In the genomic region with DNA sequence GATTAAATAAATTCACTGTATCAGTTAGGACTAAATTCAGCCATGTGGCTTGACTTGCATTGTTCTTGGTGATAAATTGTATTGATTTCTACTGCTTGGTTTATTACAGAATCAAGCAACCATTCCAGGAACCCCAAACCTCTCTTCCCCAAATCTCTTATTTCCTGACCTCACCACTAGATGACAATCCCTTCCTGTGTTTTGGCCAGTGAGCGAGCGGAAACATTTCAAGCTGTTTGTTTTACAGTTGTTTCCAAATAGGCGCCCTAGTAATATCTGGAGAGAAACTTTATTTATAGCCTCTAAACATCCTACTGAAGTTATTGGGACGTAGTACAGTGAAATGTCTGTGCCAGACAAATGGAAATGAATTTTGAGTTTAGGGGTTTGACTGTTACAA, we compare ENCODE assay signal across 11 cellular contexts.
DNase-seq lines count a peak whose midpoint lies in the region; ATAC-seq and TF ChIP-seq lines count a peak whose summit lies in the region.
"Had no signal": no experiment of that assay in that cellular context is flagged by ENCODE, and none has a peak within 500 bp of the region (broad histone marks: within the 10 kb centered on the region; RNA-seq: fewer than 3 reads in every experiment).

No MANE protein-coding gene starts in this region.

- peak; percentile 32; the same call in 1 of the 2 replicates for TF ChIP-seq CTCF in A673 (conservative IDR thresholded peaks at IDR 0.05; ENCODE audit: low read depth, low read length)
- peak; percentile 54 for TF ChIP-seq CTCF in OCI-LY7 (conservative IDR thresholded peaks at IDR 0.05; ENCODE audit: low read length)
- no peak for TF ChIP-seq CTCF in gastroesophageal sphincter (IDR thresholded peaks at IDR 0.05)

- no peaks in the 10 kb centered on the region for H4K20me1 ChIP-seq in OCI-LY7 (ENCODE audit: insufficient read depth, low read length)

- no peak for TF ChIP-seq POLR2A in gastroesophageal sphincter (IDR thresholded peaks at IDR 0.05)

- POLR2A ChIA-PET in A673 (lab: Charles Lee; ENCODE audit: low non-redundant PET): no interaction called here
- POLR2A ChIA-PET in OCI-LY7 (lab: Charles Lee): interaction anchor here (0.6 kb wide), 1 partner anchor 202 kb away, joined by 3 read pairs; no protein-coding TSS in a partner anchor
- POLR2A ChIA-PET in activated CD4-positive, alpha-beta T cell treated with anti-CD3 and anti-CD28 coated beads for 36 hours (lab: Charles Lee): no interaction called here

- no peak overlapping the region for H3K27ac Mint-ChIP-seq in activated CD4-positive, alpha-beta T cell treated with anti-CD3 and anti-CD28 coated beads for 36 hours

- H3K9me2 ChIP-seq in OCI-LY7 (ENCODE audit: insufficient read depth, low read length): no peaks in the 10 kb centered on the region

- CTCF ChIA-PET in A673 (lab: Charles Lee) (no interaction called here), OCI-LY7 (lab: Charles Lee; ENCODE audit: unreplicated experiment) (no interaction called here)
- CTCF ChIA-PET in activated CD4-positive, alpha-beta T cell treated with anti-CD3 and anti-CD28 coated beads for 36 hours (lab: Charles Lee): interaction anchor here (0.8 to 1.0 kb wide), 2 partner anchors 202 to 203 kb away, joined by 3 to 4 read pairs; no protein-coding TSS in a partner anchor

- H3K27me3 Mint-ChIP-seq in activated CD4-positive, alpha-beta T cell treated with anti-CD3 and anti-CD28 coated beads for 36 hours: peaks cover 29% of the 10 kb centered on the region

- H3K4me3 ChIP-seq in A673 (ENCODE audit: low read depth, low read length, poor library complexity, severe bottlenecking): no peak overlapping the region
- H3K4me3 ChIP-seq in OCI-LY7 (ENCODE audit: low read depth, low read length, poor library complexity, severe bottlenecking): no peak overlapping the region
- no peak overlapping the region for H3K4me3 ChIP-seq in gastroesophageal sphincter
- H3K4me3 ChIP-seq: thyroid gland had no signal

- H3K27ac ChIP-seq in A673 (ENCODE audit: low read depth, low read length, poor library complexity, severe bottlenecking): no peak overlapping the region
- no peak overlapping the region for H3K27ac ChIP-seq in OCI-LY7 (ENCODE audit: low read depth, low read length, poor library complexity, severe bottlenecking)
- H3K27ac ChIP-seq in gastroesophageal sphincter: no peak overlapping the region
- H3K27ac ChIP-seq: thyroid gland had no signal

- BruUV-seq in A673 (replicated peaks; lab: Mats Ljungman, UMichigan) (no TSS peak), OCI-LY7 (replicated peaks; lab: Mats Ljungman, UMichigan) (no TSS peak)

- no peak for ATAC-seq in activated CD4-positive, alpha-beta T cell treated with anti-CD3 and anti-CD28 coated beads for 36 hours
- ATAC-seq in gastroesophageal sphincter: no peak
- no peak for ATAC-seq in HG02884 (IDR thresholded peaks at IDR 0.05; ENCODE audit: unreplicated experiment)

- H3K4me1 Mint-ChIP-seq in activated CD4-positive, alpha-beta T cell treated with anti-CD3 and anti-CD28 coated beads for 36 hours: no peaks in the 10 kb centered on the region

- H3K27me3 ChIP-seq in A673 (replicated peaks; ENCODE audit: insufficient read depth, low read depth, low read length, poor library complexity) (no peaks in the 10 kb centered on the region), gastroesophageal sphincter (no peaks in the 10 kb centered on the region)
- H3K27me3 ChIP-seq: thyroid gland had no signal

- H3K4me3 Mint-ChIP-seq in activated CD4-positive, alpha-beta T cell treated with anti-CD3 and anti-CD28 coated beads for 36 hours: no peak overlapping the region

- no peaks in the 10 kb centered on the region for H3K36me3 ChIP-seq in A673 (ENCODE audit: insufficient read depth, low read length, poor library complexity, severe bottlenecking)
- H3K36me3 ChIP-seq in OCI-LY7 (ENCODE audit: insufficient read depth, low read length): no peaks in the 10 kb centered on the region
- no peaks in the 10 kb centered on the region for H3K36me3 ChIP-seq in gastroesophageal sphincter
- H3K36me3 ChIP-seq: thyroid gland had no signal

- no peaks in the 10 kb centered on the region for H3K36me3 Mint-ChIP-seq in activated CD4-positive, alpha-beta T cell treated with anti-CD3 and anti-CD28 coated beads for 36 hours (ENCODE audit: low read depth)

- TF ChIP-seq EP300 in gastroesophageal sphincter (IDR thresholded peaks at IDR 0.05): no peak

- no peaks in the 10 kb centered on the region for H3K4me1 ChIP-seq in A673 (ENCODE audit: insufficient read depth, low read length, poor library complexity, severe bottlenecking)
- H3K4me1 ChIP-seq in OCI-LY7 (ENCODE audit: insufficient read depth, low read length, poor library complexity, severe bottlenecking): no peaks in the 10 kb centered on the region
- H3K4me1 ChIP-seq in gastroesophageal sphincter: no peaks in the 10 kb centered on the region
- H3K4me1 ChIP-seq: thyroid gland had no signal

- no peaks in the 10 kb centered on the region for H3K9me3 Mint-ChIP-seq in activated CD4-positive, alpha-beta T cell treated with anti-CD3 and anti-CD28 coated beads for 36 hours (ENCODE audit: low read depth)

- H3K9me3 ChIP-seq in A673 (ENCODE audit: low read depth, low read length, poor library complexity, severe bottlenecking) (no peaks in the 10 kb centered on the region), OCI-LY7 (ENCODE audit: low read length) (no peaks in the 10 kb centered on the region), gastroesophageal sphincter (no peaks in the 10 kb centered on the region)
- H3K9me3 ChIP-seq: thyroid gland had no signal

- no peaks in the 10 kb centered on the region for H3K79me2 ChIP-seq in OCI-LY7 (ENCODE audit: insufficient read depth, low read depth, low read length)

- H3K4me2 ChIP-seq in OCI-LY7 (ENCODE audit: low read length): no peak overlapping the region

- DNase-seq in A673 (ENCODE audit: low spot score): peak; percentile 10
- DNase-seq in Daoy (ENCODE audit: low read depth): peak; percentile 26
- DNase-seq in OCI-LY7 (ENCODE audit: low spot score): no peak
- DNase-seq in fibroblast of peridontal ligament (ENCODE audit: extremely low read depth): peak; percentile 80
- DNase-seq in NCI-H1092 (lab: John Stamatoyannopoulos, UW): no peak
- no peak for DNase-seq in activated CD4-positive, alpha-beta T cell treated with anti-CD3 and anti-CD28 coated beads for 36 hours
- DNase-seq: NCI-H2029 treated with DMSO at 0.1 percent for 48 hours, SIG-M5 had no signal

- intact Hi-C loops in A673 (cut with micrococcal nuclease; ENCODE audit: unreplicated experiment): no loop called here
- intact Hi-C loops in OCI-LY7 (cut with micrococcal nuclease; ENCODE audit: unreplicated experiment): no loop called here
- intact Hi-C loops in activated CD4-positive, alpha-beta T cell treated with anti-CD3 and anti-CD28 coated beads for 36 hours (cut with DNase I, micrococcal nuclease): no loop called here

- no peak overlapping the region for H2AFZ ChIP-seq in OCI-LY7 (ENCODE audit: low read length)

- WGBS in gastroesophageal sphincter (ENCODE audit: low coverage in 1 of 2), 2 donors: 29 to 35% methylated on average over 2 to 4 of the region's 4 CpGs

Comparison
In these comparisons a context has a peak if more than half of its experiments do, and no peak if none do; other contexts are left out.
1. DNase-seq: peak in A673 (single experiment), Daoy (single experiment) and fibroblast of peridontal ligament (single experiment); none in OCI-LY7 (single experiment), NCI-H1092 (single experiment) and activated CD4-positive, alpha-beta T cell treated with anti-CD3 and anti-CD28 coated beads for 36 hours (single experiment).
2. CTCF ChIP-seq: peak in A673 (single experiment) and OCI-LY7 (single experiment); none in gastroesophageal sphincter (0 of 4).